15 cellular contexts compared by ENCODE assay signal in genomic region chr2:171244466-171244969, GRCh38.
DNase-seq lines count a peak whose midpoint lies in the region; ATAC-seq and TF ChIP-seq lines count a peak whose summit lies in the region.
"Had no signal": no experiment of that assay in that cellular context is flagged by ENCODE, and none has a peak within 500 bp of the region (broad histone marks: within the 10 kb centered on the region; RNA-seq: fewer than 3 reads in every experiment).

No MANE protein-coding gene starts in this region.

- DNase-seq in AG09319 (ENCODE audit: extremely low read depth, low read depth) (peak; percentile 22), H9 (no peak), cardiac fibroblast (ENCODE audit: low read depth in 2 of 2) (peak; percentile 48 to 87), mesendoderm (peak; percentile 56), middle frontal gyrus (ENCODE audit: extremely low spot score, low spot score) (no peak), HEK293T (ENCODE audit: extremely low spot score) (no peak)
- DNase-seq in stimulated activated naive CD4-positive, alpha-beta T cell treated with Interleukin-2 at 50 U/mL for 16 hours (lab: John Stamatoyannopoulos, UW), result no peak
- DNase-seq: activated CD8-positive, alpha-beta T cell treated with anti-CD3 and anti-CD28 coated beads for 36 hours; activated naive CD4-positive, alpha-beta T cell treated with anti-CD3 and anti-CD28 coated beads, Interleukin-2, amount 10 ng/mL, durations not matched to agents 7 days and 5 days; glutamatergic neuron; NCI-H2171; occipital lobe had no signal

- no peaks in the 10 kb centered on the region for H3K36me3 ChIP-seq in mesendoderm (ENCODE audit: control insufficient read depth, insufficient read depth, low read length)

- POLR2A ChIA-PET in HEK293T (lab: Yijun Ruan, JAX), result no interaction called here

- H4K91ac ChIP-seq in H9 (ENCODE audit: insufficient read length, low read depth, low read length), result no peak overlapping the region

- H3K4me3 ChIP-seq in cardiac fibroblast (replicated peaks in 1 of 2; ENCODE audit: low read depth in 2 of 2, low read length in 2 of 2), result no peak overlapping the region
- H3K4me3 ChIP-seq in mesendoderm (ENCODE audit: low read length), result no peak overlapping the region
- H3K4me3 ChIP-seq: coronary artery had no signal

- no peak overlapping the region for H4K8ac ChIP-seq in H9 (replicated peaks; ENCODE audit: insufficient read length, low read depth, low read length)
- H4K8ac ChIP-seq in mesendoderm (ENCODE audit: low read depth, low read length), result no peak overlapping the region

- no peak overlapping the region for H3K4me2 ChIP-seq in H9 (ENCODE audit: insufficient read depth, insufficient read length, low read length)
- H3K4me2 ChIP-seq in mesendoderm (ENCODE audit: low read length), result no peak overlapping the region

- H2BK20ac ChIP-seq in H9 (ENCODE audit: low read depth, low read length, poor library complexity, severe bottlenecking), result no peak overlapping the region

- H3K18ac ChIP-seq in H9 (ENCODE audit: insufficient read length, low read depth, low read length), result no peak overlapping the region
- no peak overlapping the region for H3K18ac ChIP-seq in mesendoderm (ENCODE audit: low read length)

- no peaks in the 10 kb centered on the region for H3K79me1 ChIP-seq in H9 (ENCODE audit: insufficient read depth, low read depth, low read length, poor library complexity, severe bottlenecking)
- H3K79me1 ChIP-seq in mesendoderm (ENCODE audit: low read length), result no peaks in the 10 kb centered on the region

- no peak for ATAC-seq in GM21360 (IDR thresholded peaks at IDR 0.05; ENCODE audit: unreplicated experiment)
- ATAC-seq: activated CD8-positive, alpha-beta T cell treated with anti-CD3 and anti-CD28 coated beads for 36 hours; left lobe of liver had no signal

- H3K4me1 Mint-ChIP-seq in H9, result peaks cover 14 to 15% of the 10 kb centered on the region in 2 experiments

- H3K9me3 ChIP-seq in H9 (ENCODE audit: control insufficient read depth, low read depth, low read length), result peaks cover 20% of the 10 kb centered on the region

- WGBS in H9 (ENCODE audit: extremely low coverage, insufficient read length, low lambda C conversion rate), result no CpG with 5 or more reads among the region's 1 CpG
- no CpG with 5 or more reads among the region's 1 CpG for WGBS in mesendoderm (ENCODE audit: extremely low coverage, insufficient coverage, low lambda C conversion rate)

- H3K56ac ChIP-seq in H9 (ENCODE audit: insufficient read length, low read depth, low read length), result no peak overlapping the region
- H3K56ac ChIP-seq in mesendoderm (ENCODE audit: low read length), result no peak overlapping the region

- CTCF ChIA-PET in HEK293T (lab: Yijun Ruan, JAX), result no interaction called here

- peak overlapping the region in 2 of 3 experiments; percentile 36 to 48; a peak in 4 of 7 replicates for H3K27ac Mint-ChIP-seq in H9
- H3K27ac Mint-ChIP-seq: activated CD8-positive, alpha-beta T cell treated with anti-CD3 and anti-CD28 coated beads for 36 hours; activated naive CD4-positive, alpha-beta T cell treated with anti-CD3 and anti-CD28 coated beads, Interleukin-2, amount 10 ng/mL, durations not matched to agents 7 days and 5 days had no signal

- H3K27ac ChIP-seq in H9 (ENCODE audit: insufficient read length, low read depth, low read length) (no peak overlapping the region), mesendoderm (ENCODE audit: low read depth, low read length) (no peak overlapping the region)
- H3K27ac ChIP-seq: coronary artery had no signal

- H3K9ac ChIP-seq in H9 (ENCODE audit: extremely low read depth, insufficient read length, low read length) (no peak overlapping the region), mesendoderm (ENCODE audit: low read length) (no peak overlapping the region)

- peaks cover 29 to 34% of the 10 kb centered on the region in 2 experiments for H3K9me3 Mint-ChIP-seq in H9

- no peaks in the 10 kb centered on the region for H4K20me1 ChIP-seq in H9 (ENCODE audit: control insufficient read depth, insufficient read depth, insufficient read length)

- H3K14ac ChIP-seq in H9 (ENCODE audit: insufficient read depth, low read length), result no peak overlapping the region

- H2BK12ac ChIP-seq in H9 (ENCODE audit: insufficient read length, low read depth, low read length), result no peak overlapping the region

- no peak overlapping the region for H4K5ac ChIP-seq in H9 (ENCODE audit: insufficient read length, low read depth, low read length)
- no peak overlapping the region for H4K5ac ChIP-seq in mesendoderm (ENCODE audit: low read length)

- no peaks in the 10 kb centered on the region for H3K27me3 Mint-ChIP-seq in H9 (ENCODE audit: low read depth)
- H3K27me3 Mint-ChIP-seq: activated CD8-positive, alpha-beta T cell treated with anti-CD3 and anti-CD28 coated beads for 36 hours; activated naive CD4-positive, alpha-beta T cell treated with anti-CD3 and anti-CD28 coated beads, Interleukin-2, amount 10 ng/mL, durations not matched to agents 7 days and 5 days had no signal

- H3K27me3 ChIP-seq in H9 (ENCODE audit: insufficient read depth, low read length), result no peaks in the 10 kb centered on the region
- no peaks in the 10 kb centered on the region for H3K27me3 ChIP-seq in mesendoderm (ENCODE audit: insufficient read depth, low read length, poor library complexity)

- H2AK5ac ChIP-seq in H9 (ENCODE audit: insufficient read length, low read length), result no peak overlapping the region
- no peak overlapping the region for H2AK5ac ChIP-seq in mesendoderm (ENCODE audit: low read length)

- H3K4ac ChIP-seq in H9 (ENCODE audit: low read depth, low read length), result no peak overlapping the region
- H3K4ac ChIP-seq in mesendoderm (ENCODE audit: low read depth, low read length), result no peak overlapping the region

- H3T11ph ChIP-seq in H9 (ENCODE audit: low read length), result no peak overlapping the region

- H2BK15ac ChIP-seq in H9 (ENCODE audit: low read depth, low read length) (no peak overlapping the region), mesendoderm (replicated peaks; ENCODE audit: low read depth) (no peak overlapping the region)

- H2AFZ ChIP-seq in H9 (ENCODE audit: low read length), result no peak overlapping the region

- TF ChIP-seq CTCF in AG09319 (IDR thresholded peaks at IDR 0.05; ENCODE audit: low read depth, low read length), result no peak
- TF ChIP-seq CTCF in H9 (conservative IDR thresholded peaks at IDR 0.05), result no peak
- TF ChIP-seq CTCF in cardiac fibroblast (IDR thresholded peaks at IDR 0.05; ENCODE audit: low read depth, low read length), result no peak

- no peak overlapping the region for H3K4me3 Mint-ChIP-seq in H9
- H3K4me3 Mint-ChIP-seq: activated CD8-positive, alpha-beta T cell treated with anti-CD3 and anti-CD28 coated beads for 36 hours; activated naive CD4-positive, alpha-beta T cell treated with anti-CD3 and anti-CD28 coated beads, Interleukin-2, amount 10 ng/mL, durations not matched to agents 7 days and 5 days had no signal

- H3K23ac ChIP-seq in H9 (ENCODE audit: insufficient read length, low read depth, low read length) (no peak overlapping the region), mesendoderm (ENCODE audit: low read length) (no peak overlapping the region)

- H2BK120ac ChIP-seq in H9 (ENCODE audit: low read depth, low read length, poor library complexity, severe bottlenecking) (no peak overlapping the region), mesendoderm (ENCODE audit: low read depth, low read length) (no peak overlapping the region)

- H3K36me3 Mint-ChIP-seq in H9 (ENCODE audit: insufficient read depth in 1 of 3, low read depth in 3 of 3), result peaks cover 31 to 33% (median 31%) of the 10 kb centered on the region in 3 experiments

- no peaks in the 10 kb centered on the region for H3K4me1 ChIP-seq in H9 (ENCODE audit: insufficient read depth, low read length)
- no peaks in the 10 kb centered on the region for H3K4me1 ChIP-seq in mesendoderm (ENCODE audit: control insufficient read depth, low read depth, low read length)

- H3K23me2 ChIP-seq in H9 (ENCODE audit: insufficient read length, low read depth, low read length, poor library complexity, severe bottlenecking), result no peaks in the 10 kb centered on the region

- no peaks in the 10 kb centered on the region for H3K79me2 ChIP-seq in H9 (ENCODE audit: insufficient read depth, low read length)
- no peaks in the 10 kb centered on the region for H3K79me2 ChIP-seq in mesendoderm (ENCODE audit: control insufficient read depth, insufficient read depth, low read length)

- H2BK5ac ChIP-seq in H9 (ENCODE audit: insufficient read length, low read length) (no peak overlapping the region), mesendoderm (ENCODE audit: low read length) (no peak overlapping the region)

TF ChIP-seq in HEK293T, 16 proteins besides CTCF, POLR2A, EP300 and RAD21:
- TF ChIP-seq L3MBTL2 (conservative IDR thresholded peaks at IDR 0.05), result no peak
- TF ChIP-seq BHLHE40 (IDR thresholded peaks at IDR 0.05; ENCODE audit: borderline replicate concordance), result no peak
- TF ChIP-seq SP1 (IDR thresholded peaks at IDR 0.05), result no peak
- no peak for TF ChIP-seq FOXK2 (IDR thresholded peaks at IDR 0.05)
- no peak for TF ChIP-seq ARNT (IDR thresholded peaks at IDR 0.05)
- TF ChIP-seq PKNOX1 (IDR thresholded peaks at IDR 0.05), result no peak
- no peak for TF ChIP-seq FOXM1 (IDR thresholded peaks at IDR 0.05; ENCODE audit: borderline replicate concordance)
- TF ChIP-seq TARDBP (IDR thresholded peaks at IDR 0.05), result no peak
- TF ChIP-seq ELF4 (IDR thresholded peaks at IDR 0.05), result no peak
- no peak for TF ChIP-seq LEF1 (IDR thresholded peaks at IDR 0.05; ENCODE audit: borderline replicate concordance)
- TF ChIP-seq ZNF384 (IDR thresholded peaks at IDR 0.05), result no peak
- TF ChIP-seq SUZ12 (IDR thresholded peaks at IDR 0.05), result no peak
- TF ChIP-seq HDGF (IDR thresholded peaks at IDR 0.05; ENCODE audit: borderline replicate concordance), result no peak
- TF ChIP-seq CTBP1 (IDR thresholded peaks at IDR 0.05; ENCODE audit: borderline replicate concordance), result no peak

Comparison
In these comparisons a context has a peak if more than half of its experiments do, and no peak if none do; other contexts are left out.
1. DNase-seq: peak in AG09319 (single experiment), cardiac fibroblast (2 of 2) and mesendoderm (single experiment); none in H9 (single experiment), stimulated activated naive CD4-positive, alpha-beta T cell treated with Interleukin-2 at 50 U/mL for 16 hours (single experiment), middle frontal gyrus (single experiment) and HEK293T (single experiment).